8 cellular contexts compared by ENCODE assay signal in genomic region chr19:7926021-7926726, GRCh38. TPM values are rescaled to one million over a fixed set of nuclear protein-coding genes. Genes with fewer than 3 reads are reported as not detected.
DNase-seq lines count a peak whose midpoint lies in the region; ATAC-seq and TF ChIP-seq lines count a peak whose summit lies in the region.

Gene CTXN1, minus strand, starts transcription at chr19:7926135. Its CDS starts 597 bp downstream, at chr19:7925538.

- no peak for TF ChIP-seq RAD21 in neural cell (conservative IDR thresholded peaks at IDR 0.05)

- H3K9me3 ChIP-seq in PC-9 (ENCODE audit: insufficient read depth, low read depth) = no peaks in the 10 kb centered on the region
- no peaks in the 10 kb centered on the region for H3K9me3 ChIP-seq in neural cell (ENCODE audit: low read length)
- H3K9me3 ChIP-seq in stomach = no peaks in the 10 kb centered on the region

- peak within 1 kb of the TSS; percentile 82 for H3K4me2 ChIP-seq in PC-9
- peak within 1 kb of the TSS; percentile 48 for H3K4me2 ChIP-seq in neural cell (ENCODE audit: low read length)

- TF ChIP-seq EP300 in neural cell (conservative IDR thresholded peaks at IDR 0.05; ENCODE audit: poor library complexity, severe bottlenecking) (no peak), stomach (IDR thresholded peaks at IDR 0.05) (no peak)

- no peaks in the 10 kb centered on the region for H3K36me3 ChIP-seq in PC-9 (ENCODE audit: low read depth)
- no peaks in the 10 kb centered on the region for H3K36me3 ChIP-seq in neural cell (ENCODE audit: insufficient read depth, low read length)
- peaks cover 19 to 33% (median 32%) of the 10 kb centered on the region in 4 donors for H3K36me3 ChIP-seq in stomach

- ATAC-seq in GM21619 (IDR thresholded peaks at IDR 0.05; ENCODE audit: unreplicated experiment) = no peak

- no peak within 1 kb of the TSS for H3K27ac ChIP-seq in PC-9
- peak within 1 kb of the TSS; percentile 65 for H3K27ac ChIP-seq in neural cell (ENCODE audit: low read length)
- peak within 1 kb of the TSS in 3 of 5 donors; percentile 41 to 89 (median 86) for H3K27ac ChIP-seq in stomach

- TF ChIP-seq POLR2A in stomach (IDR thresholded peaks at IDR 0.05) = no peak

- H3K4me3 ChIP-seq in PC-9 (peak within 1 kb of the TSS; percentile 67), neural cell (ENCODE audit: low read length) (peak within 1 kb of the TSS; percentile 70), stomach (peak within 1 kb of the TSS; percentile 53 to 61 (median 58))

- POLR2A ChIA-PET in PC-9 (lab: Charles Lee; ENCODE audit: unreplicated experiment) = no interaction called here

- 0 out of 2 replicates have a peak, but pooled peaks cover 5% of the 10 kb centered on the region for H3K79me2 ChIP-seq in PC-9 (ENCODE audit: low read depth)
- peaks cover 14% of the 10 kb centered on the region for H3K79me2 ChIP-seq in neural cell (replicated peaks; ENCODE audit: insufficient read depth, low read length)

- H3F3A ChIP-seq in PC-9 (ENCODE audit: insufficient read depth, low read depth) (peaks cover 58% of the 10 kb centered on the region), neural cell (ENCODE audit: insufficient read depth, low read length, poor library complexity, severe bottlenecking) (no peaks in the 10 kb centered on the region)

- H2AFZ ChIP-seq in PC-9 (peak within 1 kb of the TSS; percentile 78; the same call in 1 of the 2 replicates), neural cell (ENCODE audit: low read depth, low read length) (no peak within 1 kb of the TSS)

- TF ChIP-seq CTCF in PC-9 (conservative IDR thresholded peaks at IDR 0.05) = no peak
- no peak for TF ChIP-seq CTCF in neural cell (IDR thresholded peaks at IDR 0.05; ENCODE audit: poor library complexity, severe bottlenecking)
- no peak for TF ChIP-seq CTCF in stomach (IDR thresholded peaks at IDR 0.05)

- CTCF ChIA-PET in PC-9 (lab: Charles Lee) = interaction anchor here (0.6 kb wide), 1 partner anchor 178 kb away, joined by 4 read pairs; no protein-coding TSS in a partner anchor

- H3K4me1 ChIP-seq in PC-9 (replicated peaks; ENCODE audit: insufficient read depth) (peaks cover 34% of the 10 kb centered on the region), stomach (peaks cover 46 to 90% (median 66%) of the 10 kb centered on the region in 4 donors)

- 11 to 37% (median 30%) methylated on average over 12 to 58 of the region's 65 CpGs for WGBS in stomach, 5 donors

- BruUV-seq in PC-9 (replicated peaks; lab: Mats Ljungman, UMichigan) = no TSS peak

- H3K9me2 ChIP-seq in PC-9 (ENCODE audit: insufficient read depth) = no peaks in the 10 kb centered on the region
- no peaks in the 10 kb centered on the region for H3K9me2 ChIP-seq in neural cell (ENCODE audit: insufficient read depth, low read length)

- H4K20me1 ChIP-seq in PC-9 (ENCODE audit: insufficient read depth) = peaks cover 8% of the 10 kb centered on the region; the same call in 1 of the 2 replicates
- H4K20me1 ChIP-seq in neural cell (ENCODE audit: insufficient read depth) = peaks cover 10% of the 10 kb centered on the region

- H3K9ac ChIP-seq in neural cell (ENCODE audit: low read length) = peak within 1 kb of the TSS; percentile 89

- DNase-seq in SHP77 (lab: John Stamatoyannopoulos, UW) = peak; percentile 25 to 43
- no peak for DNase-seq in SHP77 treated with DMSO at 0.1 percent for 48 hours (lab: John Stamatoyannopoulos, UW)
- peak in 1 of 2 experiments; percentile 84 for DNase-seq in PC-9
- DNase-seq in activated T-helper 1 cell treated with anti-CD3 and anti-CD28 coated beads, Interleukin-2, amount 50 U/mL, for 16 hours (ENCODE audit: low read depth in 1 of 2, low spot score in 1 of 2) = peak; percentile 65 to 69
- DNase-seq in fibroblast of peridontal ligament (ENCODE audit: extremely low read depth) = peak; percentile 12
- DNase-seq in stomach = peak; percentile 79

- intact Hi-C loops in PC-9 (cut with micrococcal nuclease; ENCODE audit: unreplicated experiment) = loop anchor here (5.0 to 10.0 kb wide), 2 partner anchors 251 to 326 kb away; partner anchors contain the start of gene MCEMP1
- intact Hi-C loops in stomach (cut with DNase I; ENCODE audit: low total_unique reads) = loop anchor here (10.0 kb wide), 1 partner anchor 71 kb away; no protein-coding TSS in a partner anchor

- H3K27me3 ChIP-seq in PC-9 (ENCODE audit: insufficient read depth, low read depth) = no peaks in the 10 kb centered on the region
- no peaks in the 10 kb centered on the region for H3K27me3 ChIP-seq in neural cell (ENCODE audit: insufficient read depth, low read depth, low read length)
- peaks cover 0 to 12% (median 9%) of the 10 kb centered on the region in 3 donors for H3K27me3 ChIP-seq in stomach

TF ChIP-seq in neural cell, 6 proteins besides CTCF, POLR2A, EP300 and RAD21:
- TF ChIP-seq MXI1 (conservative IDR thresholded peaks at IDR 0.05; ENCODE audit: poor library complexity, severe bottlenecking) = no peak
- peak; percentile 66 for TF ChIP-seq POLR2AphosphoS5 (IDR thresholded peaks at IDR 0.05)

RNA-seq across cellular contexts. Expression of gene CTXN1, which starts in this region (rescaled TPM):
- 54.5 and 71.2 TPM in 2 replicates for total RNA-seq in PC-9 (2021)
- 24.7 and 34.1 TPM in 2 replicates for polyA plus RNA-seq in neural cell
- polyA minus RNA-seq in neural cell = 34.8 and 39.0 TPM in 2 replicates
- 10 to 100 TPM in 1 of 5 donors, 1 to 10 TPM in 3, not detected in 1; 1.3 to 58.5 (median 3.8) TPM for total RNA-seq in stomach
- 1 to 10 TPM in 2 of 3 donors, under 1 TPM in 1; 0.92 to 7.7 (median 1.2) TPM for polyA plus RNA-seq in stomach
